Comparison of ENCODE assay signal across 21 cellular contexts in genomic region chr1:111732718-111733117, GRCh38. TPM values are rescaled to one million over a fixed set of nuclear protein-coding genes. Genes with fewer than 3 reads are reported as not detected.
DNase-seq lines count a peak whose midpoint lies in the region; ATAC-seq, FAIRE-seq and TF ChIP-seq lines count a peak whose summit lies in the region.
"Had no signal": no experiment of that assay in that cellular context is flagged by ENCODE, and none has a peak within 500 bp of the region (broad histone marks: within the 10 kb centered on the region; RNA-seq: fewer than 3 reads in every experiment).

No MANE protein-coding gene starts in this region.

- dilution Hi-C loops in IMR-90 (cut with HindIII; ENCODE audit: low sequenced_read_pairs, unreplicated experiment): no loop called here

- POLR2A ChIA-PET in IMR-90 (lab: Charles Lee; ENCODE audit: unreplicated experiment) (no interaction called here), SK-N-SH (lab: Yijun Ruan, JAX) (no interaction called here)

- H3K27me3 ChIP-seq in IMR-90 (ENCODE audit: control insufficient read depth, insufficient read depth, low read length) (no peaks in the 10 kb centered on the region), astrocyte (ENCODE audit: insufficient read depth, low read length) (no peaks in the 10 kb centered on the region), stomach (no peaks in the 10 kb centered on the region), SK-N-SH (ENCODE audit: insufficient read depth) (no peaks in the 10 kb centered on the region)
- H3K27me3 ChIP-seq: breast epithelium had no signal

- H2AFZ ChIP-seq in IMR-90 (replicated peaks; ENCODE audit: low read length, poor library complexity) (no peak overlapping the region), astrocyte (ENCODE audit: low read depth, low read length) (no peak overlapping the region), SK-N-SH (ENCODE audit: low read depth) (no peak overlapping the region)

- H4K5ac ChIP-seq in IMR-90 (ENCODE audit: low read depth, low read length): no peak overlapping the region

- no peaks in the 10 kb centered on the region for H3K27me3 Mint-ChIP-seq in astrocyte (ENCODE audit: low read depth, unreplicated experiment)
- H3K27me3 Mint-ChIP-seq: activated T-cell treated with anti-CD3 and anti-CD28 coated beads, Interleukin-2, amount 50 U/mL, for 24 hours had no signal

- no peak overlapping the region for H4K91ac ChIP-seq in IMR-90 (ENCODE audit: insufficient read depth, low read depth, low read length)

- no peak overlapping the region for H3K4me3 ChIP-seq in IMR-90 (ENCODE audit: insufficient read depth, low read depth, low read length)
- no peak overlapping the region for H3K4me3 ChIP-seq in astrocyte (ENCODE audit: insufficient read depth, low read depth, low read length)
- no peak overlapping the region for H3K4me3 ChIP-seq in stomach
- no peak overlapping the region for H3K4me3 ChIP-seq in SK-N-SH (ENCODE audit: low read depth in 2 of 2, low read length in 1 of 2)
- H3K4me3 ChIP-seq: breast epithelium, thoracic aorta had no signal

- no peaks in the 10 kb centered on the region for H3K9me3 Mint-ChIP-seq in astrocyte (ENCODE audit: unreplicated experiment)
- H3K9me3 Mint-ChIP-seq: activated CD4-positive, alpha-beta T cell treated with anti-CD3 and anti-CD28 coated beads, Interleukin-2, amount 10 ng/mL, durations not matched to agents 7 days and 5 days; activated naive CD8-positive, alpha-beta T cell treated with anti-CD3 and anti-CD28 coated beads, Interleukin-2, amount 10 ng/mL, durations not matched to agents 7 days and 5 days; activated T-cell treated with anti-CD3 and anti-CD28 coated beads, Interleukin-2, amount 50 U/mL, for 24 hours; HFFc6; natural killer cell had no signal

- peak overlapping the region; percentile 75 for H3K27ac Mint-ChIP-seq in astrocyte (ENCODE audit: unreplicated experiment)
- H3K27ac Mint-ChIP-seq: activated CD4-positive, alpha-beta T cell treated with anti-CD3 and anti-CD28 coated beads, Interleukin-2, amount 10 ng/mL, durations not matched to agents 7 days and 5 days; activated naive CD8-positive, alpha-beta T cell treated with anti-CD3 and anti-CD28 coated beads, Interleukin-2, amount 10 ng/mL, durations not matched to agents 7 days and 5 days; activated T-cell treated with anti-CD3 and anti-CD28 coated beads, Interleukin-2, amount 50 U/mL, for 24 hours; HFFc6 had no signal

- H3K18ac ChIP-seq in IMR-90 (ENCODE audit: low read depth, low read length): no peak overlapping the region

- peaks cover 12% of the 10 kb centered on the region for H3K4me1 Mint-ChIP-seq in astrocyte (ENCODE audit: low read depth, unreplicated experiment)

- H3K4me2 ChIP-seq in IMR-90 (ENCODE audit: low read depth, low read length): no peak overlapping the region
- no peak overlapping the region for H3K4me2 ChIP-seq in astrocyte (ENCODE audit: low read length)
- no peak overlapping the region for H3K4me2 ChIP-seq in SK-N-SH

- TF ChIP-seq CTCF in IMR-90 (conservative IDR thresholded peaks at IDR 0.05; ENCODE audit: low read depth, low read length) (no peak), astrocyte (IDR thresholded peaks at IDR 0.05; ENCODE audit: insufficient read depth, low read depth, low read length) (no peak), stomach (IDR thresholded peaks at IDR 0.05) (no peak), SK-N-SH (IDR thresholded peaks at IDR 0.05) (no peak)

- H3K9ac ChIP-seq in IMR-90 (ENCODE audit: low read depth, low read length) (no peak overlapping the region), astrocyte (ENCODE audit: low read length) (no peak overlapping the region), SK-N-SH (no peak overlapping the region)

- no peak for TF ChIP-seq RAD21 in IMR-90 (IDR thresholded peaks at IDR 0.05; ENCODE audit: low read length)
- no peak for TF ChIP-seq RAD21 in SK-N-SH (IDR thresholded peaks at IDR 0.05; ENCODE audit: low read length)

- peaks cover 9% of the 10 kb centered on the region for H3K36me3 Mint-ChIP-seq in astrocyte (ENCODE audit: low read depth, unreplicated experiment)
- H3K36me3 Mint-ChIP-seq: activated naive CD8-positive, alpha-beta T cell treated with anti-CD3 and anti-CD28 coated beads, Interleukin-2, amount 10 ng/mL, durations not matched to agents 7 days and 5 days; natural killer cell had no signal

- H3K79me2 ChIP-seq in astrocyte (ENCODE audit: insufficient read depth, low read length): no peaks in the 10 kb centered on the region
- H3K79me2 ChIP-seq in SK-N-SH (ENCODE audit: insufficient read depth): no peaks in the 10 kb centered on the region

- H3K9me2 ChIP-seq in SK-N-SH: no peaks in the 10 kb centered on the region

- TF ChIP-seq POLR2A in IMR-90 (IDR thresholded peaks at IDR 0.05; ENCODE audit: low read depth, low read length) (no peak), stomach (IDR thresholded peaks at IDR 0.05) (no peak)

- peak overlapping the region; percentile 87; the same call in 1 of the 2 replicates for H2AK5ac ChIP-seq in IMR-90 (ENCODE audit: low read depth, low read length)

- no peaks in the 10 kb centered on the region for H3F3A ChIP-seq in SK-N-SH (replicated peaks; ENCODE audit: insufficient read depth)

- H3K36me3 ChIP-seq in IMR-90 (ENCODE audit: control insufficient read depth, insufficient read depth, low read length) (no peaks in the 10 kb centered on the region), astrocyte (ENCODE audit: insufficient read depth, low read length) (no peaks in the 10 kb centered on the region), stomach (peaks cover 0 to under 1% (median 0%) of the 10 kb centered on the region in 4 donors), SK-N-SH (replicated peaks in 1 of 2; ENCODE audit: control insufficient read depth in 1 of 2, insufficient read depth in 2 of 2, low read length in 1 of 2) (no peaks in the 10 kb centered on the region)
- H3K36me3 ChIP-seq: breast epithelium, thoracic aorta had no signal

- H3K4me1 ChIP-seq in IMR-90 (ENCODE audit: control insufficient read depth, insufficient read depth, low read length): peaks cover 31% of the 10 kb centered on the region
- H3K4me1 ChIP-seq in astrocyte (ENCODE audit: insufficient read depth, low read length): peaks cover 27% of the 10 kb centered on the region
- peaks cover 32 to 87% (median 62%) of the 10 kb centered on the region in 4 donors for H3K4me1 ChIP-seq in stomach
- peaks cover 2 to 11% of the 10 kb centered on the region in 2 experiments; a peak in 3 of 4 replicates for H3K4me1 ChIP-seq in SK-N-SH (ENCODE audit: control insufficient read depth in 1 of 2, insufficient read depth in 2 of 2, low read depth in 1 of 2, low read length in 1 of 2)

- peak overlapping the region; percentile 1; the same call in 1 of the 2 replicates for H3K14ac ChIP-seq in IMR-90 (replicated peaks; ENCODE audit: low read depth, low read length)

- H2BK15ac ChIP-seq in IMR-90 (ENCODE audit: low read depth, low read length): peak overlapping the region; percentile 13; the same call in 1 of the 3 replicates

- H3K56ac ChIP-seq in IMR-90 (ENCODE audit: extremely low read depth, insufficient read depth, low read length): no peak overlapping the region

- H4K8ac ChIP-seq in IMR-90 (ENCODE audit: low read depth in 2 of 2, low read length in 2 of 2): no peak overlapping the region

- BruUV-seq in IMR-90 (replicated peaks; lab: Mats Ljungman, UMichigan): no TSS peak

- H4K20me1 ChIP-seq in IMR-90 (ENCODE audit: insufficient read depth, low read length) (peaks cover 7% of the 10 kb centered on the region; the same call in 1 of the 2 replicates), astrocyte (ENCODE audit: insufficient read depth, low read length) (peaks cover 23% of the 10 kb centered on the region), SK-N-SH (ENCODE audit: insufficient read depth) (no peaks in the 10 kb centered on the region)

- H3K9me3 ChIP-seq in IMR-90 (ENCODE audit: control insufficient read depth, insufficient read depth, low read length) (no peaks in the 10 kb centered on the region), astrocyte (ENCODE audit: insufficient read depth, low read depth, low read length) (no peaks in the 10 kb centered on the region), stomach (no peaks in the 10 kb centered on the region), SK-N-SH (no peaks in the 10 kb centered on the region)
- H3K9me3 ChIP-seq: breast epithelium, thoracic aorta had no signal

- FAIRE-seq in astrocyte (lab: Jason Lieb, UNC): no peak
- FAIRE-seq: TTC549 had no signal

- H3K23ac ChIP-seq in IMR-90 (ENCODE audit: low read depth, low read length): 0 out of 2 replicates have a peak overlapping the region, but pooled peaks have one; percentile 19

- no peak overlapping the region for H2AK9ac ChIP-seq in IMR-90 (replicated peaks; ENCODE audit: low read depth, low read length, poor library complexity)

- H2BK5ac ChIP-seq in IMR-90 (ENCODE audit: low read depth, low read length, poor library complexity, severe bottlenecking): no peak overlapping the region

- no peak for TF ChIP-seq EP300 in stomach (IDR thresholded peaks at IDR 0.05)
- no peak for TF ChIP-seq EP300 in SK-N-SH (IDR thresholded peaks at IDR 0.05; ENCODE audit: borderline replicate concordance in 1 of 2, low read depth in 1 of 2, low read length in 1 of 2)

- H3K4ac ChIP-seq in IMR-90 (ENCODE audit: low read depth, low read length): peak overlapping the region; percentile 16; the same call in 1 of the 2 replicates

- H3K79me1 ChIP-seq in IMR-90 (ENCODE audit: low read depth in 1 of 2, low read length in 2 of 2): peaks cover 15 to 63% of the 10 kb centered on the region in 2 experiments; a peak in 2 of 4 replicates

- ATAC-seq in IMR-90 (ENCODE audit: low read depth): no peak
- ATAC-seq: PC-3 had no signal

- no peak overlapping the region for H3K4me3 Mint-ChIP-seq in astrocyte (ENCODE audit: unreplicated experiment)
- H3K4me3 Mint-ChIP-seq: activated CD4-positive, alpha-beta T cell treated with anti-CD3 and anti-CD28 coated beads, Interleukin-2, amount 10 ng/mL, durations not matched to agents 7 days and 5 days; activated naive CD8-positive, alpha-beta T cell treated with anti-CD3 and anti-CD28 coated beads, Interleukin-2, amount 10 ng/mL, durations not matched to agents 7 days and 5 days; activated T-cell treated with anti-CD3 and anti-CD28 coated beads, Interleukin-2, amount 50 U/mL, for 24 hours; HFFc6; natural killer cell had no signal

- WGBS in IMR-90 (ENCODE audit: extremely low coverage in 2 of 2, insufficient read length in 1 of 2), 2 experiments: 97% methylated on average over 4 of the region's 7 CpGs; no CpG with 5 or more reads in 1 of the 2 experiments
- 85 to 96% (median 91%) methylated on average over 7 of the region's 7 CpGs for WGBS in stomach, 5 donors
- WGBS in SK-N-SH (ENCODE audit: low lambda C conversion rate): 85% methylated on average over 5 of the region's 7 CpGs

- H3K9me1 ChIP-seq in IMR-90 (ENCODE audit: insufficient read depth, low read length): peaks cover 31% of the 10 kb centered on the region

- H2BK20ac ChIP-seq in IMR-90 (ENCODE audit: low read depth, low read length): no peak overlapping the region

- DNase-seq in IMR-90 (no peak), astrocyte (ENCODE audit: low read depth) (no peak), mesenteric fat pad (ENCODE audit: low spot score) (peak; percentile 68), stomach (no peak), NCI-H345 (lab: John Stamatoyannopoulos, UW) (no peak), SK-N-SH (no peak), AG08396 (ENCODE audit: low spot score) (no peak)
- DNase-seq: activated CD4-positive, alpha-beta T cell treated with anti-CD3 and anti-CD28 coated beads, Interleukin-2, amount 10 ng/mL, durations not matched to agents 7 days and 5 days; activated naive CD8-positive, alpha-beta T cell treated with anti-CD3 and anti-CD28 coated beads, Interleukin-2, amount 10 ng/mL, durations not matched to agents 7 days and 5 days; activated T-cell treated with anti-CD3 and anti-CD28 coated beads, Interleukin-2, amount 50 U/mL, for 24 hours; effector CD4-positive, alpha-beta T cell; MM.1S; natural killer cell; NCI-H2081 treated with DMSO at 0.1 percent for 48 hours; NCI-H526; PC-3; retina had no signal

- H2BK120ac ChIP-seq in IMR-90 (ENCODE audit: low read depth, low read length): no peak overlapping the region

- in situ Hi-C loops in IMR-90 (cut with MboI; ENCODE audit: low sequenced_read_pairs): no loop called here

- intact Hi-C loops in IMR-90 (cut with micrococcal nuclease) (no loop called here), stomach (cut with DNase I; ENCODE audit: low total_unique reads) (no loop called here)

- H3K27ac ChIP-seq in IMR-90 (ENCODE audit: insufficient read depth, low read length): no peak overlapping the region
- H3K27ac ChIP-seq in astrocyte (ENCODE audit: low read depth, low read length): no peak overlapping the region
- peak overlapping the region in 4 of 5 donors; percentile 72 to 81 (median 77) for H3K27ac ChIP-seq in stomach
- H3K27ac ChIP-seq in SK-N-SH (ENCODE audit: low read depth in 2 of 2, low read length in 1 of 2): no peak overlapping the region

- CTCF ChIA-PET in IMR-90 (lab: Yijun Ruan, JAX): no interaction called here
- CTCF ChIA-PET in SK-N-SH (lab: Yijun Ruan, JAX): interaction anchor here (1.6 kb wide), 1 partner anchor 37 kb away, joined by 4 read pairs; no protein-coding TSS in a partner anchor

RNA-seq across cellular contexts. Expression of gene INKA2, which starts 6.5 kb away (rescaled TPM):
- total RNA-seq in IMR-90 (2012; rRNA removed) (1.7 and 2.2 TPM in 2 replicates), astrocyte (7.3 and 12.6 TPM in 2 replicates), mesenteric fat pad (15.4 TPM), stomach (1 to 10 TPM; 1.0 to 4.7 (median 3.2) TPM)
- polyA plus RNA-seq in IMR-90 (2012; rRNA removed) (1.3 and 2.6 TPM in 2 replicates), stomach (1 to 10 TPM; 1.7 to 6.1 (median 2.1) TPM), SK-N-SH (2012; rRNA removed) (1.1 and 1.2 TPM in 2 replicates)
- polyA plus RNA-seq in IMR-90 (2012; cell fraction: cytosol; rRNA removed): 0.66 and 2.2 TPM in 2 replicates
- 2.8 and 5.6 TPM in 2 replicates for polyA plus RNA-seq in IMR-90 (2012; cell fraction: nucleus; rRNA removed; ENCODE audit: low replicate concordance)
- polyA plus RNA-seq in SK-N-SH (2012; cell fraction: cytosol; rRNA removed): 0.70 and 0.90 TPM in 2 replicates
- polyA plus RNA-seq in SK-N-SH (2012; cell fraction: nucleus; rRNA removed): 1.5 and 1.7 TPM in 2 replicates

RNA-seq across cellular contexts. Expression of gene DDX20, which starts 23.0 kb away (rescaled TPM):
- total RNA-seq in IMR-90 (2012; rRNA removed) (10.9 and 14.2 TPM in 2 replicates), astrocyte (13.1 and 15.4 TPM in 2 replicates), mesenteric fat pad (9.7 TPM), stomach (10 to 100 TPM in 4 of 5 donors, under 1 TPM in 1; 0.58 to 55.6 (median 17.2) TPM)
- polyA plus RNA-seq in IMR-90 (2012; rRNA removed) (4.4 and 5.7 TPM in 2 replicates), stomach (1 to 10 TPM; 3.3 to 4.9 (median 3.7) TPM), SK-N-SH (2012; rRNA removed) (3.8 and 5.3 TPM in 2 replicates)
- 1.1 and 1.5 TPM in 2 replicates for polyA plus RNA-seq in IMR-90 (2012; cell fraction: cytosol; rRNA removed)
- 3.2 and 8.6 TPM in 2 replicates for polyA plus RNA-seq in IMR-90 (2012; cell fraction: nucleus; rRNA removed; ENCODE audit: low replicate concordance)
- 4.6 and 5.0 TPM in 2 replicates for polyA plus RNA-seq in SK-N-SH (2012; cell fraction: cytosol; rRNA removed)
- 5.8 and 10.6 TPM in 2 replicates for polyA plus RNA-seq in SK-N-SH (2012; cell fraction: nucleus; rRNA removed)

Comparison
In these comparisons a context has a peak if more than half of its experiments do, and no peak if none do; other contexts are left out.
1. H3K27ac ChIP-seq: peak in stomach (4 of 5); none in IMR-90 (single experiment), astrocyte (single experiment) and SK-N-SH (0 of 2).